ENCODE assay signal across 25 cellular contexts in genomic region chr14:66772146-66772545, GRCh38.
"Had no signal": no experiment of that assay in that cellular context is flagged by ENCODE, and none has a peak within 500 bp of the region (broad histone marks: within the 10 kb centered on the region; RNA-seq: fewer than 3 reads in every experiment).

No MANE protein-coding gene starts in this region.

- H3K36me3 ChIP-seq: colonic mucosa, esophagus squamous epithelium, gastrocnemius medialis, heart right ventricle, left ventricle myocardium inferior, lower lobe of right lung had no signal

- H3K27me3 ChIP-seq: colonic mucosa, esophagus squamous epithelium, gastrocnemius medialis, heart right ventricle had no signal

- FAIRE-seq: endometrium, islet of Langerhans, keratinocyte had no signal

- H3K4me1 ChIP-seq: colonic mucosa, esophagus squamous epithelium, gastrocnemius medialis, heart right ventricle, left ventricle myocardium inferior, lower lobe of right lung had no signal

- H3K9me3 ChIP-seq: colonic mucosa, esophagus squamous epithelium, gastrocnemius medialis, lower lobe of right lung, mucosa of descending colon had no signal

- ATAC-seq: effector memory CD8-positive, alpha-beta T cell; esophagus mucosa; gastrocnemius medialis; heart right ventricle; left cardiac atrium; lower lobe of right lung; mucosa of descending colon had no signal

- H3K4me3 ChIP-seq: colonic mucosa, esophagus squamous epithelium, gastrocnemius medialis, heart right ventricle, left ventricle myocardium inferior, lower lobe of right lung, mucosa of descending colon had no signal

- DNase-seq: colonic mucosa; cortex of kidney; effector CD8-positive, alpha-beta T cell; effector memory CD8-positive, alpha-beta T cell; endodermal cell; erythroblast; esophagus squamous epithelium; foreskin fibroblast; foreskin melanocyte; gastrocnemius medialis; glutamatergic neuron; head of caudate nucleus; heart right ventricle; hippocampal formation; left cardiac atrium; left ventricle myocardium inferior; lower lobe of right lung; mesenchymal stem cell; mucosa of descending colon; naive B cell had no signal

- H3K27ac ChIP-seq: colonic mucosa, epithelial cell of prostate, esophagus squamous epithelium, gastrocnemius medialis, heart right ventricle, left ventricle myocardium inferior, lower lobe of right lung had no signal
